Comparison of ENCODE assay signal across 9 cellular contexts in genomic region chr11:64204464-64204989, GRCh38. TPM values are rescaled to one million over a fixed set of nuclear protein-coding genes. Genes with fewer than 3 reads are reported as not detected.
DNase-seq lines count a peak whose midpoint lies in the region; ATAC-seq, FAIRE-seq and TF ChIP-seq lines count a peak whose summit lies in the region.
"Had no signal": no experiment of that assay in that cellular context is flagged by ENCODE, and none has a peak within 500 bp of the region (broad histone marks: within the 10 kb centered on the region; RNA-seq: fewer than 3 reads in every experiment).

No MANE protein-coding gene starts in this region.

- peak overlapping the region; percentile 77 for H3K4me2 ChIP-seq in DOHH2 (ENCODE audit: low read length)

- peak overlapping the region; percentile 79 for H3K27ac Mint-ChIP-seq in osteocyte (ENCODE audit: unreplicated experiment)

- DNase-seq in NB4 (ENCODE audit: low read depth), result peak; percentile 95
- DNase-seq in SJSA1 (ENCODE audit: low read depth in 1 of 2, low spot score in 2 of 2), result peak; percentile 85 to 91
- DNase-seq in activated naive CD4-positive, alpha-beta T cell (lab: John Stamatoyannopoulos, UW), result peak in 3 of 4 experiments; percentile 26 to 78 (median 66)
- DNase-seq in frontal cortex (ENCODE audit: low spot score in 2 of 2), result peak; percentile 79 to 92
- peak; percentile 93 for DNase-seq in osteocyte (ENCODE audit: extremely low spot score, unreplicated experiment)
- DNase-seq in upper lobe of left lung, result peak in 1 of 2 donors; percentile 95

- H3K36me3 ChIP-seq in DOHH2 (ENCODE audit: control insufficient read depth, low read length) (peaks cover 87% of the 10 kb centered on the region), SJSA1 (peaks cover 89% of the 10 kb centered on the region), upper lobe of left lung (peaks cover 20 to 54% (median 41%) of the 10 kb centered on the region in 4 donors)

- 31 to 36% methylated on average over 7 of the region's 7 CpGs for WGBS in upper lobe of left lung, 2 donors

- peaks cover 38% of the 10 kb centered on the region for H3K36me3 Mint-ChIP-seq in osteocyte (ENCODE audit: unreplicated experiment)

- TF ChIP-seq EP300 in upper lobe of left lung (IDR thresholded peaks at IDR 0.05), result no peak

- no peaks in the 10 kb centered on the region for H3K9me3 ChIP-seq in DOHH2 (ENCODE audit: control insufficient read depth, insufficient read depth, low read length)
- H3K9me3 ChIP-seq in SJSA1 (replicated peaks), result no peaks in the 10 kb centered on the region
- no peaks in the 10 kb centered on the region for H3K9me3 ChIP-seq in upper lobe of left lung

- TF ChIP-seq POLR2A in NB4 (IDR thresholded peaks at IDR 0.05; ENCODE audit: extremely low read depth, insufficient read length) (no peak), upper lobe of left lung (IDR thresholded peaks at IDR 0.05) (no peak)

- H3K4me1 Mint-ChIP-seq in osteocyte (ENCODE audit: unreplicated experiment), result peaks cover 17% of the 10 kb centered on the region

- no peak overlapping the region for H3K4me3 Mint-ChIP-seq in osteocyte (ENCODE audit: unreplicated experiment)

- peak; percentile 83 for TF ChIP-seq CTCF in DOHH2 (IDR thresholded peaks at IDR 0.05; ENCODE audit: low read depth, low read length, poor library complexity, severe bottlenecking)
- peak; percentile 84 for TF ChIP-seq CTCF in NB4 (IDR thresholded peaks at IDR 0.05; ENCODE audit: low read depth, low read length)
- peak; percentile 81 for TF ChIP-seq CTCF in osteocyte (IDR thresholded peaks at IDR 0.05)
- TF ChIP-seq CTCF in upper lobe of left lung (IDR thresholded peaks at IDR 0.05), result peak; percentile 66 to 88 (median 71)

- H3K4me1 ChIP-seq in DOHH2 (ENCODE audit: control insufficient read depth, low read length) (peaks cover 68% of the 10 kb centered on the region), SJSA1 (replicated peaks) (peaks cover 25% of the 10 kb centered on the region), upper lobe of left lung (peaks cover 24 to 47% (median 36%) of the 10 kb centered on the region in 4 donors)

- no peaks in the 10 kb centered on the region for H3K9me2 ChIP-seq in DOHH2 (replicated peaks; ENCODE audit: control insufficient read depth, low read length)

- H3F3A ChIP-seq in DOHH2 (ENCODE audit: control insufficient read depth, insufficient read depth), result peaks cover 34% of the 10 kb centered on the region

- H4K20me1 ChIP-seq in DOHH2 (ENCODE audit: control insufficient read depth, insufficient read depth, low read depth, low read length), result no peaks in the 10 kb centered on the region; the same call in 1 of the 2 replicates

- H3K27me3 ChIP-seq in DOHH2 (ENCODE audit: control insufficient read depth, low read length) (no peaks in the 10 kb centered on the region), SJSA1 (replicated peaks) (no peaks in the 10 kb centered on the region), upper lobe of left lung (no peaks in the 10 kb centered on the region)

- H3K4me3 ChIP-seq in DOHH2 (ENCODE audit: low read length), result no peak overlapping the region
- H3K4me3 ChIP-seq in NB4 (ENCODE audit: low read depth, low read length), result no peak overlapping the region
- no peak overlapping the region for H3K4me3 ChIP-seq in SJSA1
- no peak overlapping the region for H3K4me3 ChIP-seq in upper lobe of left lung

- no peaks in the 10 kb centered on the region for H3K27me3 Mint-ChIP-seq in osteocyte (ENCODE audit: unreplicated experiment)

- no peak for FAIRE-seq in frontal cortex (lab: Jason Lieb, UNC)
- FAIRE-seq: colon had no signal

- no peaks in the 10 kb centered on the region for H3K9me3 Mint-ChIP-seq in osteocyte (ENCODE audit: unreplicated experiment)

- H3K79me2 ChIP-seq in DOHH2 (ENCODE audit: control insufficient read depth, low read length), result peaks cover 30% of the 10 kb centered on the region

- ATAC-seq in upper lobe of left lung (ENCODE audit: low FRiP score in 2 of 2) (peak; percentile 69 to 74), HG03097 (IDR thresholded peaks at IDR 0.05; ENCODE audit: low FRiP score, unreplicated experiment) (no peak)

- H3K27ac ChIP-seq in DOHH2 (ENCODE audit: low read depth, low read length) (peak overlapping the region; percentile 95), SJSA1 (no peak overlapping the region), upper lobe of left lung (peak overlapping the region in 2 of 4 donors; percentile 93 to 94)

RNA-seq across cellular contexts. Expression of gene FERMT3, which starts 2.0 kb away (rescaled TPM):
- 0.84 TPM in 1 of 2 replicates, not detected in the other for total RNA-seq in SJSA1 (2014; rRNA removed; shearing (Covaris generic))
- 0.41 TPM for total RNA-seq in frontal cortex
- total RNA-seq in osteocyte, result 0.94 and 1.4 TPM in 2 replicates
- 100 to 1,000 TPM in 3 of 6 donors, 10 to 100 TPM in 3; 33.2 to 119 (median 89.3) TPM for total RNA-seq in upper lobe of left lung

RNA-seq across cellular contexts. Expression of gene STIP1, which starts 18.6 kb away (rescaled TPM):
- total RNA-seq in SJSA1 (2014; rRNA removed; shearing (Covaris generic)), result 402 and 488 TPM in 2 replicates
- 91.7 TPM for total RNA-seq in frontal cortex
- total RNA-seq in osteocyte, result 109 and 115 TPM in 2 replicates
- 100 to 1,000 TPM in 1 of 6 donors, 10 to 100 TPM in 5; 37.8 to 132 (median 82.6) TPM for total RNA-seq in upper lobe of left lung

RNA-seq across cellular contexts. Expression of gene TRPT1, which starts 21.5 kb away (rescaled TPM):
- total RNA-seq in SJSA1 (2014; rRNA removed; shearing (Covaris generic)), result 49.4 and 50.2 TPM in 2 replicates
- total RNA-seq in frontal cortex (10.6 TPM), osteocyte (39.2 and 39.7 TPM in 2 replicates), upper lobe of left lung (10 to 100 TPM; 27.2 to 69.1 (median 35.2) TPM)

RNA-seq across cellular contexts. Expression of gene NUDT22, which starts 21.5 kb away (rescaled TPM):
- total RNA-seq in SJSA1 (2014; rRNA removed; shearing (Covaris generic)), result 81.5 and 152 TPM in 2 replicates
- total RNA-seq in frontal cortex (12.6 TPM), osteocyte (43.7 and 46.8 TPM in 2 replicates), upper lobe of left lung (10 to 100 TPM; 30.3 to 94.3 (median 68.0) TPM)

RNA-seq across cellular contexts. Expression of gene DNAJC4, which starts 25.8 kb away (rescaled TPM):
- 2.7 and 11.9 TPM in 2 replicates for total RNA-seq in SJSA1 (2014; rRNA removed; shearing (Covaris generic))
- 9.8 TPM for total RNA-seq in frontal cortex
- 46.5 and 49.9 TPM in 2 replicates for total RNA-seq in osteocyte
- 10 to 100 TPM; 25.0 to 52.0 (median 39.2) TPM for total RNA-seq in upper lobe of left lung

Comparison
In these comparisons a context has a peak if more than half of its experiments do, and no peak if none do; other contexts are left out.
1. RNA of gene FERMT3, which starts 2.0 kb away (total RNA-seq): 33.2 to 119 TPM in upper lobe of left lung; 0.94 to 1.4 TPM in osteocyte, 0.84 TPM in SJSA1 and 0.41 TPM in frontal cortex (single experiment); every median in the first group is over 10 times any median in the second.
2. Peak in every context shown above with its lines, with median percentiles within 50 percentile points of each other: CTCF ChIP-seq.